Comparison of ENCODE assay signal across 25 cellular contexts in genomic region chr2:11558206-11558886, GRCh38. TPM values are rescaled to one million over a fixed set of nuclear protein-coding genes. Genes with fewer than 3 reads are reported as not detected.
DNase-seq lines count a peak whose midpoint lies in the region; ATAC-seq and TF ChIP-seq lines count a peak whose summit lies in the region.
"Had no signal": no experiment of that assay in that cellular context is flagged by ENCODE, and none has a peak within 500 bp of the region (broad histone marks: within the 10 kb centered on the region; RNA-seq: fewer than 3 reads in every experiment).

No MANE protein-coding gene starts in this region.

- no peaks in the 10 kb centered on the region for H3K9me3 ChIP-seq in ovary
- H3K9me3 ChIP-seq: BE2C, HAP-1 had no signal

- no peak for TF ChIP-seq CTCF in ovary (IDR thresholded peaks at IDR 0.05)

- ATAC-seq in Right ventricle myocardium inferior (peak; percentile 86), left cardiac atrium (peak; percentile 91), HG03439 (IDR thresholded peaks at IDR 0.05; ENCODE audit: unreplicated experiment) (no peak)
- ATAC-seq: foreskin keratinocyte; stimulated activated naive CD8-positive, alpha-beta T cell treated with anti-CD3 and anti-CD28 coated beads, Interleukin-15, amount 100 ng/mL, for 72 hours had no signal

- no peak for DNase-seq in Right ventricle myocardium inferior (ENCODE audit: missing footprints)
- DNase-seq in cardiac septum (ENCODE audit: low spot score): no peak
- DNase-seq in left cardiac atrium: no peak
- peak in 4 of 5 donors; percentile 18 to 38 (median 28) for DNase-seq in ovary
- DNase-seq in HT-29 (ENCODE audit: low spot score): no peak
- no peak for DNase-seq in stimulated activated CD8-positive, alpha-beta memory T cell treated with anti-CD3 and anti-CD28 coated beads, Interleukin-4, amount 100 ng/mL, for 48 hours
- no peak for DNase-seq in stimulated activated CD4-positive, alpha-beta T cell treated with anti-CD3 and anti-CD28 coated beads, Interleukin-4, amount 100 ng/mL, for 24 hours
- DNase-seq: activated B cell treated with CpG ODN at 0.5 μM for 24 hours; activated CD4-positive, alpha-beta memory T cell treated with anti-CD3 and anti-CD28 coated beads, Interleukin-2, amount 10 ng/mL, durations not matched to agents 7 days and 5 days; activated naive CD4-positive, alpha-beta T cell treated with anti-CD3 and anti-CD28 coated beads for 36 hours; activated T-cell treated with anti-CD3 and anti-CD28 coated beads, Interleukin-2, amount 50 U/mL, for 24 hours; BE2C; COR-L47; DND-41; foreskin keratinocyte; kidney; midbrain; NCI-H1436; NCI-H524; nephron progenitor cell; small intestine; stimulated activated CD4-positive, alpha-beta T cell treated with anti-CD3 and anti-CD28 coated beads, Interleukin-4, amount 100 ng/mL, for 1 hour; stimulated activated naive CD8-positive, alpha-beta T cell treated with anti-CD3 and anti-CD28 coated beads, Interleukin-15, amount 100 ng/mL, for 72 hours had no signal

- H3K27ac ChIP-seq in ovary: peak overlapping the region; percentile 18 to 92
- H3K27ac ChIP-seq: foreskin keratinocyte had no signal

- WGBS in ovary, 3 donors: 12 to 29% (median 14%) methylated on average over 10 of the region's 10 CpGs

- no peaks in the 10 kb centered on the region for H3K27me3 ChIP-seq in ovary
- H3K27me3 ChIP-seq: BE2C had no signal

- no peak for TF ChIP-seq EP300 in ovary (IDR thresholded peaks at IDR 0.05)

- H3K4me3 ChIP-seq in ovary: peak overlapping the region; percentile 19
- H3K4me3 ChIP-seq: HAP-1 had no signal

- intact Hi-C loops in Right ventricle myocardium inferior (cut with DNase I): loop anchor here (2.0 to 5.0 kb wide), 2 partner anchors 18 to 61 kb away; no protein-coding TSS in a partner anchor
- intact Hi-C loops in cardiac septum (cut with DNase I): no loop called here
- intact Hi-C loops in left cardiac atrium (cut with DNase I): loop anchor here in 1 of 2 donors (5.0 kb wide), 1 partner anchor 61 kb away; no protein-coding TSS in a partner anchor
- intact Hi-C loops in ovary (cut with DNase I): loop anchor here in 1 of 4 donors (10.0 kb wide), 1 partner anchor 74 kb away; no protein-coding TSS in a partner anchor

- TF ChIP-seq POLR2A in ovary (IDR thresholded peaks at IDR 0.05): no peak

- H3K36me3 ChIP-seq in ovary: no peaks in the 10 kb centered on the region
- H3K36me3 ChIP-seq: HAP-1 had no signal

- peaks cover 30% of the 10 kb centered on the region for H3K4me1 ChIP-seq in ovary (ENCODE audit: insufficient read depth)
- H3K4me1 ChIP-seq: foreskin keratinocyte, HAP-1 had no signal

RNA-seq across cellular contexts. Expression of gene GREB1, which starts 24.5 kb away (rescaled TPM):
- total RNA-seq in Right ventricle myocardium inferior (11.4 TPM), cardiac septum (2.9 TPM), left cardiac atrium (1 to 10 TPM; 7.2 to 9.6 TPM), ovary (100 to 1,000 TPM; 219 to 723 (median 335) TPM)
- 100 to 1,000 TPM; 104 to 228 TPM for polyA plus RNA-seq in ovary
- 0.03 TPM in 1 of 2 replicates, not detected in the other for total RNA-seq in HT-29 (2014; rRNA removed; shearing (Covaris generic))
- polyA plus RNA-seq: foreskin keratinocyte had no signal

Comparison
In these comparisons a context has a peak if more than half of its experiments do, and no peak if none do; other contexts are left out.
1. DNase-seq: peak in ovary (4 of 5); none in Right ventricle myocardium inferior (single experiment), cardiac septum (single experiment), left cardiac atrium (single experiment), HT-29 (single experiment), stimulated activated CD8-positive, alpha-beta memory T cell treated with anti-CD3 and anti-CD28 coated beads, Interleukin-4, amount 100 ng/mL, for 48 hours (single experiment) and stimulated activated CD4-positive, alpha-beta T cell treated with anti-CD3 and anti-CD28 coated beads, Interleukin-4, amount 100 ng/mL, for 24 hours (single experiment).
2. RNA of gene GREB1, which starts 24.5 kb away (total RNA-seq): 219 to 723 TPM in ovary; 11.4 TPM in Right ventricle myocardium inferior (single experiment), 7.2 to 9.6 TPM in left cardiac atrium, 2.9 TPM in cardiac septum (single experiment) and 0.03 TPM in HT-29; every median in the first group is over 10 times any median in the second.